ENCODE assay signal across 9 cellular contexts in the genomic region with DNA sequence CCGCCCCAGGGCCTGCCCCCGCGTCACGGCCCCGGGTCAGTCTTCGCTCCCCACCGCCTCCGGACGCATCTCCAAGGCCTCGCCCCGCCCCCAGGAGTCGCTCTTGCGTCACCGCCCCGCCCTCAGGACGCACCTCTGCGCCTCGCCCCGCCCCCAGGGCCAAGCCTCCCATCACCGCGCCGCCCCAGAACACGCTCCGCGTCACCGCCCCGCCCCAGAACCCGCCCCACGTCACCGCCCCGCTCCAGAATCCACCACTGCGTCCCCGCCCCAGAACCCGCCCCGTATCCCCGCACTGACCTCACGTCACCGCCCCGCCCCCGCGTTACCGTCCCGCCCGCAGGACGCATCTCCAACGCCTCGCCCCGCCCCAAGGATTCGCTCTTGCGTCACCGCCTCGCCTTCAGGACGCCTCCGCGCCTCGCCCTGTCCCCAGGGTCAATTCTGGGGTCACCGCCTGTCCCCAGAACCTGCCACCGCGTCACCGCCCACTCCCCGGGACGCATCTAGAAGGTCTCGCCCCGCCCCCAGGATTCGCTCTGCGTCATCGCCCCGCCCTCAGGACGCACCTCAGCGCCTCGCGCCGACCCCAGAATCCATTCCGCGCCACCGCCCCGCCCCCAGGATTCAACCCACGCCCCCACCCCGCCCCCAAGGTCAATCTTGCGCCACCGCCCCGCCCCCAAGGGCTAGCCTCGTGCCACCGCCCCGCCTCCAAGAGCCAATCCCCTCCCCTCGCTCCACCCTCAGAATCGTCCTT. TPM values are rescaled to one million over a fixed set of nuclear protein-coding genes. Genes with fewer than 3 reads are reported as not detected.
A peak's percentile ranks its signal among the peaks of the same experiment; 100 is the strongest.
DNase-seq lines count a peak whose midpoint lies in the region; ATAC-seq and TF ChIP-seq lines count a peak whose summit lies in the region.
"Had no signal": no experiment of that assay in that cellular context is flagged by ENCODE, and none has a peak within 500 bp of the region (broad histone marks: within the 10 kb centered on the region; RNA-seq: fewer than 3 reads in every experiment).

No MANE protein-coding gene starts in this region.

- H3K4me1 Mint-ChIP-seq in activated CD4-positive, alpha-beta memory T cell treated with anti-CD3 and anti-CD28 coated beads for 36 hours (ENCODE audit: low read depth): peaks cover 43% of the 10 kb centered on the region

- peak overlapping the region; percentile 99 for H3K27ac Mint-ChIP-seq in activated CD4-positive, alpha-beta memory T cell treated with anti-CD3 and anti-CD28 coated beads for 36 hours

- no peak for TF ChIP-seq CTCF in right lobe of liver (IDR thresholded peaks at IDR 0.05)

- WGBS in right lobe of liver (ENCODE audit: insufficient coverage, low coverage, low lambda C conversion rate, missing lambda C conversion rate): 1% methylated on average over 61 of the region's 87 CpGs

- H3K9me3 ChIP-seq in right lobe of liver: no peaks in the 10 kb centered on the region

- H3K36me3 Mint-ChIP-seq in activated CD4-positive, alpha-beta memory T cell treated with anti-CD3 and anti-CD28 coated beads for 36 hours: no peaks in the 10 kb centered on the region

- peak overlapping the region; percentile 88 to 99 (median 93) for H3K27ac ChIP-seq in right lobe of liver

- H3K9me3 Mint-ChIP-seq in activated CD4-positive, alpha-beta memory T cell treated with anti-CD3 and anti-CD28 coated beads for 36 hours: no peaks in the 10 kb centered on the region

- POLR2A ChIA-PET in activated CD4-positive, alpha-beta memory T cell treated with anti-CD3 and anti-CD28 coated beads for 36 hours (lab: Charles Lee): no interaction called here

- no peak for TF ChIP-seq POLR2A in right lobe of liver (IDR thresholded peaks at IDR 0.05)

- peak; percentile 41 for ATAC-seq in GM19438 (IDR thresholded peaks at IDR 0.05; ENCODE audit: low read depth, unreplicated experiment)
- ATAC-seq in HG03571 (IDR thresholded peaks at IDR 0.05; ENCODE audit: unreplicated experiment): peak; percentile 39
- ATAC-seq in right lobe of liver: peak; percentile 57 to 78 (median 68)

- H3K27me3 Mint-ChIP-seq in activated CD4-positive, alpha-beta memory T cell treated with anti-CD3 and anti-CD28 coated beads for 36 hours: no peaks in the 10 kb centered on the region

- intact Hi-C loops in activated CD4-positive, alpha-beta memory T cell treated with anti-CD3 and anti-CD28 coated beads for 36 hours (cut with micrococcal nuclease): loop anchor here (2.0 to 10.0 kb wide), 7 partner anchors 108 to 1792 kb away; a partner anchor contains a TSS
- intact Hi-C loops in right lobe of liver (cut with DNase I): no loop called here

- H3K4me1 ChIP-seq in right lobe of liver: peaks cover 0 to 18% (median 12%) of the 10 kb centered on the region in 4 donors

- H3K27me3 ChIP-seq in right lobe of liver: no peaks in the 10 kb centered on the region

- H3K36me3 ChIP-seq in right lobe of liver: no peaks in the 10 kb centered on the region

- peak; percentile 97 to 100 (median 100) for DNase-seq in C1 segment of cervical spinal cord (lab: John Stamatoyannopoulos, UW)
- peak; percentile 92 for DNase-seq in NCI-H774 (lab: John Stamatoyannopoulos, UW)
- DNase-seq in activated CD4-positive, alpha-beta memory T cell treated with anti-CD3 and anti-CD28 coated beads for 36 hours: peak; percentile 100
- DNase-seq in dermis microvascular lymphatic vessel endothelial cell (ENCODE audit: low read depth in 2 of 2): peak; percentile 96 to 99
- peak; percentile 100 for DNase-seq in right lobe of liver
- peak; percentile 100 for DNase-seq in stimulated activated CD4-positive, alpha-beta T cell treated with anti-CD3 and anti-CD28 coated beads, Interleukin-4, amount 100 ng/mL, for 24 hours

- peak overlapping the region; percentile 51 to 81 (median 78) for H3K4me3 ChIP-seq in right lobe of liver

- H3K4me3 Mint-ChIP-seq in activated CD4-positive, alpha-beta memory T cell treated with anti-CD3 and anti-CD28 coated beads for 36 hours: peak overlapping the region; percentile 89

- CTCF ChIA-PET in activated CD4-positive, alpha-beta memory T cell treated with anti-CD3 and anti-CD28 coated beads for 36 hours (lab: Charles Lee): no interaction called here

RNA-seq across cellular contexts. Expression of a gene that starts 0.4 kb away (rescaled TPM):
- 10 to 100 TPM; 10.5 to 11.5 TPM for total RNA-seq in activated CD4-positive, alpha-beta memory T cell treated with anti-CD3 and anti-CD28 coated beads for 36 hours
- 3.2 and 3.5 TPM in 2 replicates for total RNA-seq in dermis microvascular lymphatic vessel endothelial cell
- total RNA-seq in right lobe of liver: 1 to 10 TPM; 2.3 to 9.0 (median 8.2) TPM

RNA-seq across cellular contexts. Expression of a gene that starts 2.2 kb away (rescaled TPM):
- total RNA-seq in activated CD4-positive, alpha-beta memory T cell treated with anti-CD3 and anti-CD28 coated beads for 36 hours: 10 to 100 TPM; 10.0 to 10.4 TPM
- 9.1 and 11.8 TPM in 2 replicates for total RNA-seq in dermis microvascular lymphatic vessel endothelial cell
- 10 to 100 TPM in 4 of 6 experiments, 1 to 10 TPM in 2; 8.4 to 15.0 (median 11.9) TPM for total RNA-seq in right lobe of liver

RNA-seq across cellular contexts. Expression of a gene that starts 48.6 kb away (rescaled TPM):
- not detected for total RNA-seq in activated CD4-positive, alpha-beta memory T cell treated with anti-CD3 and anti-CD28 coated beads for 36 hours
- not detected in 2 replicates for total RNA-seq in dermis microvascular lymphatic vessel endothelial cell
- not detected for total RNA-seq in right lobe of liver
- total RNA-seq: T-helper 2 cell treated with Interferon-gamma antibody and Interleukin-4, amounts not matched to agents 100 ng/mL and 5 ng/mL, for 36 hours had no signal

Comparison
In these comparisons a context has a peak if more than half of its experiments do, and no peak if none do; other contexts are left out.
1. Peak in every context shown above with its lines: DNase-seq, ATAC-seq, H3K4me3 ChIP-seq and H3K27ac ChIP-seq.